In the genomic region with DNA sequence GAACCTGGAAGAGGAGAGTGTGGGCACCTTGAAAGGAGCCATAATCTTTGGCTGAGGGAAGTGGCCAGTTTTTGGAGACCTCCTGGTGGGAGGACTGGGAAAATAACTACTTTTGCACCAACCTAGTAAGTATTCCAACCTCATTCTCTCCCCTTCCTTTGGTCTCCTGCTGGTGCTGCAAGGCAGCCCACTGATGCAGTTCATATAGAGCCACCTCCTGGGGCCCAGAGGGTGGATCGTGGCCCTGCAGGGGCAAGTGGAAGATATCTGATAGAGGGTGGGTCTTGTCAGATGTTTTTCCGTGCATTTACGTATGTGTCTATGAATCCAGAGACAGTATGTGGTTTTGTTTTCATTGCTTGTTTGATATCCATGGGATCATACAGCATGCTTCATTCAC, we compare ENCODE assay signal across 19 cellular contexts.
"Had no signal": no experiment of that assay in that cellular context is flagged by ENCODE, and none has a peak within 500 bp of the region (broad histone marks: within the 10 kb centered on the region; RNA-seq: fewer than 3 reads in every experiment).

No MANE protein-coding gene starts in this region.

- DNase-seq: activated CD4-positive, alpha-beta T cell treated with anti-CD3 and anti-CD28 coated beads for 36 hours; activated CD4-positive, alpha-beta T cell treated with anti-CD3 and anti-CD28 coated beads, Interleukin-2, amount 50 U/mL, for 4 hours; dermis blood vessel endothelial cell; effector CD8-positive, alpha-beta T cell; gastrocnemius medialis; hypothalamus; mucosa of descending colon; naive B cell; nucleus accumbens; small intestine; stimulated activated CD4-positive, alpha-beta T cell treated with anti-CD3 and anti-CD28 coated beads, Interleukin-15, amount 100 ng/mL, for 24 hours; stimulated activated naive CD4-positive, alpha-beta T cell; T-cell; testis; trophoblast cell had no signal

- H3K27ac ChIP-seq: gastrocnemius medialis, testis had no signal

- FAIRE-seq: small intestine had no signal

- H3K4me1 ChIP-seq: testis had no signal

- ATAC-seq: activated CD4-positive, alpha-beta T cell treated with anti-CD3 and anti-CD28 coated beads for 36 hours; activated naive CD4-positive, alpha-beta T cell treated with anti-CD3 and anti-CD28 coated beads, Interleukin-2, amount 50 U/mL, for 72 hours; activated T-helper 17 cell treated with anti-CD3 and anti-CD28 coated beads, Interleukin-2, amount 50 U/mL, for 72 hours; esophagus mucosa; gastrocnemius medialis; mucosa of descending colon; sciatic nerve; T-cell had no signal

- H3K27me3 ChIP-seq: gastrocnemius medialis, testis had no signal

- H3K9me3 ChIP-seq: testis had no signal

- H3K4me3 ChIP-seq: gastrocnemius medialis, mucosa of descending colon, testis had no signal

- H3K36me3 ChIP-seq: gastrocnemius medialis had no signal
